Comparison of ENCODE assay signal across 11 cellular contexts in the genomic region with DNA sequence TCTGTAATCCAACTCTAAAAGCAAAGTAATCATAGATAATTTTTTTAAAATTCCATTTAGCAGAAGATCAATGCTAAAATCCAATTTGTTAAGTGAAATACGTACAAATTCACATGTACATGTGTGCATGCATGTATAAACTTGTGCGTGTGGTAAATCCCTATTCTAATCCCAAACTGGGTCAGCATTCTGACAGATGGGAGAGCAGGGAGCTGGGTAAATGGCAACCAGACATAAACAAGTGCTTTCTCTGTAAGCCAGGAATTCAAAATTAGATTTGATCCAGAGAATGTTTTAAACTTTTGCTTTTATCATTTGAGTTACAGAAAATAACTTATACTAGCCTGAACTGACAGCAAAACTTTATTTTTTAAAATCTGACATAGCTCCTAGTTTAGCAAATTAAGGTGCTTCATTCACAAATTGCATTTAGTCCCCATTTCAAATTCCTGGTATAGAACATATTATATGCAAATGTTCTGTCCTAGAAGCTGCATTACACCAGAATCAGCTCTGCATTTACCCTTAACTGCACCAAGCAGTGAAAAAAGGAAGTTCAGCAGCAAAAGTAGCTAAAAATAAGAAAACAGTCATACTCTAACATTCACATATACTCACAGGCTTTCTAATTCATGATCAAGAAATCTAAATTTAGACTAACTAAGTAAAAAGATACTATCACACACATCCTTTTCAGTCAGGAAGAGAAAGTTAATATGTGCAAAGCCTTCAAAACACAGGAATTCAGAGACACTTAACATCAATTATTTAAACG. TPM values are rescaled to one million over a fixed set of nuclear protein-coding genes. Genes with fewer than 3 reads are reported as not detected.
A peak's percentile ranks its signal among the peaks of the same experiment; 100 is the strongest.
DNase-seq lines count a peak whose midpoint lies in the region; ATAC-seq, FAIRE-seq and TF ChIP-seq lines count a peak whose summit lies in the region.
"Had no signal": no experiment of that assay in that cellular context is flagged by ENCODE, and none has a peak within 500 bp of the region (broad histone marks: within the 10 kb centered on the region; RNA-seq: fewer than 3 reads in every experiment).

No MANE protein-coding gene starts in this region.

- H3K9ac ChIP-seq in keratinocyte (ENCODE audit: control insufficient read depth, extremely low read depth, insufficient read depth, low read length): no peak overlapping the region

- peak; percentile 17 for FAIRE-seq in keratinocyte (lab: Jason Lieb, UNC)
- FAIRE-seq: A549 had no signal

- no peak overlapping the region for H3K4me2 ChIP-seq in keratinocyte (ENCODE audit: control insufficient read depth, extremely low read depth, insufficient read depth, low read depth, low read length)
- H3K4me2 ChIP-seq: A549 had no signal

- intact Hi-C loops in activated CD4-positive, alpha-beta T cell treated with anti-CD3 and anti-CD28 coated beads for 36 hours (cut with DNase I, micrococcal nuclease): loop anchor here (2.0 to 5.0 kb wide), 2 partner anchors 19 to 35 kb away; no protein-coding TSS in a partner anchor
- intact Hi-C loops in vagina (cut with DNase I) (no loop called here), esophagus muscularis mucosa (cut with DNase I) (no loop called here)

- ATAC-seq in activated CD4-positive, alpha-beta T cell treated with anti-CD3 and anti-CD28 coated beads for 36 hours: peak; percentile 82
- peak; percentile 95 for ATAC-seq in HG02852 (IDR thresholded peaks at IDR 0.05; ENCODE audit: unreplicated experiment)
- ATAC-seq: A549 had no signal

- POLR2A ChIA-PET in activated CD4-positive, alpha-beta T cell treated with anti-CD3 and anti-CD28 coated beads for 36 hours (lab: Charles Lee): interaction anchor here (0.7 to 1.1 kb wide), 2 partner anchors 32 to 1176 kb away, joined by 3 to 4 read pairs; a partner anchor contains a TSS

- peaks cover 55% of the 10 kb centered on the region for H3K4me1 Mint-ChIP-seq in activated CD4-positive, alpha-beta T cell treated with anti-CD3 and anti-CD28 coated beads for 36 hours

- dilution Hi-C loops in keratinocyte (cut with MboI; ENCODE audit: extremely low pct_ligation_motif_present, low sequenced_read_pairs): no loop called here

- peak overlapping the region; percentile 80 for H3K27ac Mint-ChIP-seq in activated CD4-positive, alpha-beta T cell treated with anti-CD3 and anti-CD28 coated beads for 36 hours

- H3K36me3 ChIP-seq in keratinocyte (ENCODE audit: control insufficient read depth in 2 of 2, extremely low read depth in 1 of 2, insufficient read depth in 2 of 2, low read length in 2 of 2): no peaks in the 10 kb centered on the region
- H3K36me3 ChIP-seq in vagina: no peaks in the 10 kb centered on the region
- no peaks in the 10 kb centered on the region for H3K36me3 ChIP-seq in esophagus muscularis mucosa
- H3K36me3 ChIP-seq: heart right ventricle, SJSA1 had no signal

- H3K9me3 Mint-ChIP-seq in activated CD4-positive, alpha-beta T cell treated with anti-CD3 and anti-CD28 coated beads for 36 hours (ENCODE audit: low read depth): peaks cover 1% of the 10 kb centered on the region

- H3K27ac ChIP-seq in keratinocyte (ENCODE audit: control insufficient read depth, insufficient read depth, low read length) (no peak overlapping the region), vagina (no peak overlapping the region), esophagus muscularis mucosa (replicated peaks in 1 of 4) (no peak overlapping the region)
- H3K27ac ChIP-seq: A549, SJSA1 had no signal

- H4K20me1 ChIP-seq in keratinocyte (ENCODE audit: control insufficient read depth, extremely low read depth, insufficient read depth, low read length): no peaks in the 10 kb centered on the region

- H3K27me3 ChIP-seq in keratinocyte (ENCODE audit: control insufficient read depth, extremely low read depth, insufficient read depth, low read length) (no peaks in the 10 kb centered on the region), vagina (no peaks in the 10 kb centered on the region), esophagus muscularis mucosa (no peaks in the 10 kb centered on the region)
- H3K27me3 ChIP-seq: heart right ventricle, SJSA1 had no signal

- no peaks in the 10 kb centered on the region for H3K27me3 Mint-ChIP-seq in activated CD4-positive, alpha-beta T cell treated with anti-CD3 and anti-CD28 coated beads for 36 hours

- TF ChIP-seq CTCF in keratinocyte (optimal IDR thresholded peaks at IDR 0.05 in 1 of 3, IDR thresholded peaks at IDR 0.05 in 1 of 3, conservative IDR thresholded peaks at IDR 0.05 in 1 of 3; ENCODE audit: extremely low read depth in 1 of 3, insufficient read depth in 2 of 3, low read length in 3 of 3) (no peak), vagina (IDR thresholded peaks at IDR 0.05) (no peak), esophagus muscularis mucosa (IDR thresholded peaks at IDR 0.05) (no peak)

- H3K4me3 Mint-ChIP-seq in activated CD4-positive, alpha-beta T cell treated with anti-CD3 and anti-CD28 coated beads for 36 hours: peak overlapping the region; percentile 46

- peaks cover 4% of the 10 kb centered on the region for H3K36me3 Mint-ChIP-seq in activated CD4-positive, alpha-beta T cell treated with anti-CD3 and anti-CD28 coated beads for 36 hours (ENCODE audit: low read depth)

- TF ChIP-seq EP300 in esophagus muscularis mucosa (IDR thresholded peaks at IDR 0.05): no peak

- no peak for DNase-seq in activated CD4-positive, alpha-beta T cell treated with anti-CD3 and anti-CD28 coated beads for 36 hours
- no peak for DNase-seq in activated CD4-positive, alpha-beta T cell treated with anti-CD3 and anti-CD28 coated beads, Interleukin-2, amount 50 U/mL, for 4 hours
- DNase-seq in NOMO-1 treated with DMSO at 0.1 percent for 48 hours (lab: John Stamatoyannopoulos, UW; ENCODE audit: unreplicated experiment) (peak; percentile 95), keratinocyte (ENCODE audit: low read depth, low spot score) (no peak), NCI-H774 (lab: John Stamatoyannopoulos, UW) (no peak), vagina (ENCODE audit: extremely low spot score in 2 of 2) (no peak), esophagus muscularis mucosa (ENCODE audit: extremely low spot score) (no peak)
- DNase-seq: heart right ventricle had no signal

- WGBS in esophagus muscularis mucosa: 20% methylated on average over 3 of the region's 3 CpGs

- no peak for TF ChIP-seq POLR2A in vagina (IDR thresholded peaks at IDR 0.05)
- no peak for TF ChIP-seq POLR2A in esophagus muscularis mucosa (IDR thresholded peaks at IDR 0.05; ENCODE audit: low read depth)

- CTCF ChIA-PET in activated CD4-positive, alpha-beta T cell treated with anti-CD3 and anti-CD28 coated beads for 36 hours (lab: Charles Lee): interaction anchor here (0.6 to 1.8 kb wide), 9 partner anchors 10 to 210 kb away, joined by 3 to 10 read pairs (median 5); no protein-coding TSS in a partner anchor

- H3K79me2 ChIP-seq in keratinocyte (ENCODE audit: control insufficient read depth, insufficient read depth, low read length): peaks cover 16% of the 10 kb centered on the region

- H3K9me3 ChIP-seq in keratinocyte (ENCODE audit: control insufficient read depth, low read depth, low read length) (no peaks in the 10 kb centered on the region), vagina (no peaks in the 10 kb centered on the region), esophagus muscularis mucosa (no peaks in the 10 kb centered on the region)
- H3K9me3 ChIP-seq: A549, SJSA1 had no signal

- H3K4me1 ChIP-seq in keratinocyte (ENCODE audit: control insufficient read depth, extremely low read depth, insufficient read depth, low read length) (peaks cover 7% of the 10 kb centered on the region), vagina (peaks cover 55% of the 10 kb centered on the region), esophagus muscularis mucosa (peaks cover 15 to 59% (median 42%) of the 10 kb centered on the region in 4 donors)

- H2AFZ ChIP-seq in keratinocyte (ENCODE audit: control insufficient read depth, low read length): no peak overlapping the region

- H3K4me3 ChIP-seq in keratinocyte (ENCODE audit: control insufficient read depth in 2 of 3, extremely low read depth in 1 of 3, insufficient read depth in 2 of 3, low read depth in 1 of 3, low read length in 3 of 3) (no peak overlapping the region), vagina (no peak overlapping the region), esophagus muscularis mucosa (no peak overlapping the region)
- H3K4me3 ChIP-seq: A549, heart right ventricle, SJSA1 had no signal

- no peaks in the 10 kb centered on the region for H3K9me1 ChIP-seq in keratinocyte (ENCODE audit: control insufficient read depth, extremely low read depth, insufficient read depth, low read length)

RNA-seq across cellular contexts. Expression of a gene that starts 32.6 kb away (rescaled TPM):
- total RNA-seq in activated CD4-positive, alpha-beta T cell treated with anti-CD3 and anti-CD28 coated beads for 36 hours: 10 to 100 TPM in 1 of 2 experiments, 1 to 10 TPM in 1; 9.1 to 10.7 TPM
- 6.5 to 10.5 TPM (median 7.1 TPM) in 3 replicates for polyA plus RNA-seq in keratinocyte
- polyA plus RNA-seq in keratinocyte (2011; ENCODE audit: low read depth): 9.5 TPM
- 6.5 and 12.7 TPM in 2 replicates for polyA plus RNA-seq in keratinocyte (2011; cell fraction: cytosol; rRNA removed)
- polyA plus RNA-seq in keratinocyte (2011; cell fraction: nucleus; rRNA removed): 5.8 and 6.8 TPM in 2 replicates
- 8.0 and 19.3 TPM in 2 replicates for polyA plus RNA-seq in keratinocyte (2012; ENCODE audit: low replicate concordance)
- polyA minus RNA-seq in keratinocyte: 2.2 to 8.3 TPM (median 4.9 TPM) in 3 replicates
- 12.3 TPM for polyA minus RNA-seq in keratinocyte (2011; cell fraction: cytosol; rRNA and poly(A)+ RNA removed)
- polyA minus RNA-seq in keratinocyte (2011; cell fraction: nucleus; rRNA and poly(A)+ RNA removed): 6.1 and 8.4 TPM in 2 replicates
- 33.4 TPM for total RNA-seq in vagina
- 10 to 100 TPM; 30.2 to 44.5 (median 32.6) TPM for total RNA-seq in esophagus muscularis mucosa

Comparison
In these comparisons a context has a peak if more than half of its experiments do, and no peak if none do; other contexts are left out.
1. intact Hi-C loops: an anchor here in activated CD4-positive, alpha-beta T cell treated with anti-CD3 and anti-CD28 coated beads for 36 hours (2.0 to 5.0 kb wide); none called in vagina and esophagus muscularis mucosa.